9 cellular contexts compared by ENCODE assay signal in genomic region chr4:108512615-108513505, GRCh38.
DNase-seq lines count a peak whose midpoint lies in the region; ATAC-seq and TF ChIP-seq lines count a peak whose summit lies in the region.
"Had no signal": no experiment of that assay in that cellular context is flagged by ENCODE, and none has a peak within 500 bp of the region (broad histone marks: within the 10 kb centered on the region; RNA-seq: fewer than 3 reads in every experiment).

No MANE protein-coding gene starts in this region.

- H3K36me3 ChIP-seq in rectal smooth muscle tissue (ENCODE audit: control insufficient read depth, insufficient read depth, low read length): no peaks in the 10 kb centered on the region
- H3K36me3 ChIP-seq: ovary had no signal

- no peaks in the 10 kb centered on the region for H3K27me3 ChIP-seq in rectal smooth muscle tissue (ENCODE audit: control insufficient read depth, insufficient read depth, low read length)
- H3K27me3 ChIP-seq: ovary had no signal

- no peak overlapping the region for H3K9ac ChIP-seq in rectal smooth muscle tissue (ENCODE audit: low read length)

- ATAC-seq in HG03571 (IDR thresholded peaks at IDR 0.05; ENCODE audit: unreplicated experiment) (no peak), GM21447 (IDR thresholded peaks at IDR 0.05; ENCODE audit: unreplicated experiment) (no peak), HG03280 (IDR thresholded peaks at IDR 0.05; ENCODE audit: unreplicated experiment) (no peak)

- no peak overlapping the region for H3K27ac ChIP-seq in rectal smooth muscle tissue (ENCODE audit: low read depth, low read length)
- H3K27ac ChIP-seq: ovary had no signal

- peaks cover 2% of the 10 kb centered on the region for H3K4me1 ChIP-seq in rectal smooth muscle tissue (ENCODE audit: control insufficient read depth, insufficient read depth, low read length)

- no peak overlapping the region for H3K4me3 ChIP-seq in fibroblast of the aortic adventitia (ENCODE audit: low read depth, low read length)
- peak overlapping the region; percentile 30 for H3K4me3 ChIP-seq in rectal smooth muscle tissue (ENCODE audit: low read length)
- H3K4me3 ChIP-seq: ovary had no signal

- peak; percentile 57 for TF ChIP-seq CTCF in fibroblast of the aortic adventitia (IDR thresholded peaks at IDR 0.05; ENCODE audit: insufficient read depth, low read length)

- DNase-seq in DMS153 (lab: John Stamatoyannopoulos, UW) (peak; percentile 80), NCI-H1092 treated with DMSO at 0.1 percent for 48 hours (lab: John Stamatoyannopoulos, UW) (peak; percentile 80), fibroblast of the aortic adventitia (ENCODE audit: low read depth) (peak; percentile 63)
- peak; percentile 4 to 13 for DNase-seq in activated CD8-positive, alpha-beta memory T cell treated with anti-CD3 and anti-CD28 coated beads for 4 hours (ENCODE audit: low read depth in 2 of 2)

Comparison
In these comparisons a context has a peak if more than half of its experiments do, and no peak if none do; other contexts are left out.
1. DNase-seq: peak in every context shown above with its lines; median percentile 80 in DMS153; 80 in NCI-H1092 treated with DMSO at 0.1 percent for 48 hours; 63 in fibroblast of the aortic adventitia; 8 in activated CD8-positive, alpha-beta memory T cell treated with anti-CD3 and anti-CD28 coated beads for 4 hours.